Comparison of ENCODE assay signal across 12 cellular contexts in genomic region chr3:38140326-38141172, GRCh38. TPM values are rescaled to one million over a fixed set of nuclear protein-coding genes. Genes with fewer than 3 reads are reported as not detected.
DNase-seq lines count a peak whose midpoint lies in the region; ATAC-seq and TF ChIP-seq lines count a peak whose summit lies in the region.
"Had no signal": no experiment of that assay in that cellular context is flagged by ENCODE, and none has a peak within 500 bp of the region (broad histone marks: within the 10 kb centered on the region; RNA-seq: fewer than 3 reads in every experiment).

No MANE protein-coding gene starts in this region.

- H3K9me2 ChIP-seq in PC-3 (replicated peaks; ENCODE audit: low read length) = no peaks in the 10 kb centered on the region

- POLR2A ChIA-PET in PC-3 (lab: Charles Lee; ENCODE audit: unreplicated experiment) = interaction anchor here (0.5 kb wide), 1 partner anchor 204 kb away, joined by 3 read pairs; no protein-coding TSS in a partner anchor

- peak; percentile 34; the same call in 1 of the 2 replicates for TF ChIP-seq CTCF in PC-3 (conservative IDR thresholded peaks at IDR 0.05; ENCODE audit: low read depth, low read length)
- TF ChIP-seq CTCF in foreskin keratinocyte (conservative IDR thresholded peaks at IDR 0.05) = peak; percentile 46
- TF ChIP-seq CTCF in Calu3 (IDR thresholded peaks at IDR 0.05; ENCODE audit: unreplicated experiment) = no peak

- H3K27ac ChIP-seq in PC-3 (ENCODE audit: low read length) (peak overlapping the region; percentile 68), foreskin keratinocyte (no peak overlapping the region)

- H3K4me1 Mint-ChIP-seq in T-helper 1 cell treated with Interleukin-12 subunit alpha and Interleukin-12 subunit beta and Interleukin-4 antibody, amounts not matched to agents 30 μg/mL and 1 μg/mL, for 36 hours (ENCODE audit: low read depth) = peaks cover 44% of the 10 kb centered on the region
- H3K4me1 Mint-ChIP-seq in Calu3 (ENCODE audit: low read depth, unreplicated experiment) = peaks cover 41% of the 10 kb centered on the region

- no peak for ATAC-seq in PC-3
- ATAC-seq in foreskin keratinocyte = no peak
- ATAC-seq in GM21619 (IDR thresholded peaks at IDR 0.05; ENCODE audit: unreplicated experiment) = no peak
- ATAC-seq in GM21528 (IDR thresholded peaks at IDR 0.05; ENCODE audit: low FRiP score, unreplicated experiment) = no peak

- H3K9me3 Mint-ChIP-seq in T-helper 1 cell treated with Interleukin-12 subunit alpha and Interleukin-12 subunit beta and Interleukin-4 antibody, amounts not matched to agents 30 μg/mL and 1 μg/mL, for 36 hours = peaks cover 7% of the 10 kb centered on the region
- H3K9me3 Mint-ChIP-seq in Calu3 (ENCODE audit: low read depth, unreplicated experiment) = no peaks in the 10 kb centered on the region

- H3K4me2 ChIP-seq in PC-3 (ENCODE audit: low read length) = peak overlapping the region; percentile 99; the same call in 1 of the 2 replicates

- DNase-seq in T-helper 1 cell (no peak), PC-3 (peak; percentile 35), foreskin keratinocyte (no peak), posterior vena cava (ENCODE audit: low spot score) (peak; percentile 68), Calu3 (no peak)
- DNase-seq: 8988T, cerebellar nuclear complex, NCI-H187 treated with DMSO at 0.1 percent for 48 hours, occipital lobe had no signal

- H4K20me1 ChIP-seq in PC-3 (ENCODE audit: low read length) = no peaks in the 10 kb centered on the region

- H3K4me3 ChIP-seq in PC-3 (ENCODE audit: low read length) = no peak overlapping the region

- H3K36me3 ChIP-seq in PC-3 (ENCODE audit: low read depth, low read length) = 0 out of 2 replicates have a peak, but pooled peaks cover 6% of the 10 kb centered on the region

- H3K79me2 ChIP-seq in PC-3 (ENCODE audit: low read length) = peaks cover 45% of the 10 kb centered on the region

- intact Hi-C loops in PC-3 (cut with micrococcal nuclease) (no loop called here), posterior vena cava (cut with DNase I) (no loop called here), Calu3 (cut with micrococcal nuclease; ENCODE audit: unreplicated experiment) (no loop called here)

- H3K4me1 ChIP-seq in PC-3 (ENCODE audit: insufficient read depth, low read length) = peaks cover 49% of the 10 kb centered on the region
- no peaks in the 10 kb centered on the region for H3K4me1 ChIP-seq in foreskin keratinocyte

- no peak overlapping the region for H3K9ac ChIP-seq in PC-3 (ENCODE audit: low read length)

- no peaks in the 10 kb centered on the region for H3K9me3 ChIP-seq in PC-3 (ENCODE audit: low read length)

- H3K36me3 Mint-ChIP-seq in T-helper 1 cell treated with Interleukin-12 subunit alpha and Interleukin-12 subunit beta and Interleukin-4 antibody, amounts not matched to agents 30 μg/mL and 1 μg/mL, for 36 hours (ENCODE audit: low read depth) = peaks cover 33% of the 10 kb centered on the region
- H3K36me3 Mint-ChIP-seq in Calu3 (ENCODE audit: insufficient read depth, unreplicated experiment) = peaks cover 38% of the 10 kb centered on the region

- H3K4me3 Mint-ChIP-seq in T-helper 1 cell treated with Interleukin-12 subunit alpha and Interleukin-12 subunit beta and Interleukin-4 antibody, amounts not matched to agents 30 μg/mL and 1 μg/mL, for 36 hours = peak overlapping the region; percentile 93
- no peak overlapping the region for H3K4me3 Mint-ChIP-seq in Calu3 (ENCODE audit: low read depth, unreplicated experiment)

- H3K27me3 ChIP-seq in PC-3 (ENCODE audit: low read length) (no peaks in the 10 kb centered on the region), foreskin keratinocyte (no peaks in the 10 kb centered on the region)

- CTCF ChIA-PET in PC-3 (lab: Charles Lee) = no interaction called here
- CTCF ChIA-PET in Calu3 (lab: Charles Lee) = no interaction called here

- no peak overlapping the region for H2AFZ ChIP-seq in PC-3 (ENCODE audit: low read length)

- no TSS peak for BruUV-seq in PC-3 (replicated peaks; lab: Mats Ljungman, UMichigan)
- no TSS peak for BruUV-seq in Calu3 (replicated peaks; lab: Mats Ljungman, UMichigan)

- H3K27ac Mint-ChIP-seq in T-helper 1 cell treated with Interleukin-12 subunit alpha and Interleukin-12 subunit beta and Interleukin-4 antibody, amounts not matched to agents 30 μg/mL and 1 μg/mL, for 36 hours = no peak overlapping the region
- H3K27ac Mint-ChIP-seq in Calu3 (ENCODE audit: unreplicated experiment) = no peak overlapping the region

- H3F3A ChIP-seq in PC-3 (ENCODE audit: low read length, unreplicated experiment) = no peaks in the 10 kb centered on the region

- no peaks in the 10 kb centered on the region for H3K27me3 Mint-ChIP-seq in T-helper 1 cell treated with Interleukin-12 subunit alpha and Interleukin-12 subunit beta and Interleukin-4 antibody, amounts not matched to agents 30 μg/mL and 1 μg/mL, for 36 hours (ENCODE audit: low read depth)
- H3K27me3 Mint-ChIP-seq in Calu3 (ENCODE audit: unreplicated experiment) = no peaks in the 10 kb centered on the region

RNA-seq across cellular contexts. Expression of gene MYD88, which starts 2.1 kb away (rescaled TPM):
- total RNA-seq in PC-3 (2014; rRNA removed) = 17.7 and 19.1 TPM in 2 replicates
- 20.1 and 22.7 TPM in 2 replicates for total RNA-seq in foreskin keratinocyte
- 39.4 and 39.5 TPM in 2 replicates for polyA plus RNA-seq in foreskin keratinocyte
- total RNA-seq in posterior vena cava = 10 to 100 TPM; 24.7 to 26.3 TPM
- 35.2 and 44.2 TPM in 2 replicates for total RNA-seq in Calu3 (2022)

RNA-seq across cellular contexts. Expression of gene ACAA1, which starts 3.6 kb away (rescaled TPM):
- 76.4 and 94.5 TPM in 2 replicates for total RNA-seq in PC-3 (2014; rRNA removed)
- total RNA-seq in foreskin keratinocyte = 45.3 and 52.9 TPM in 2 replicates
- polyA plus RNA-seq in foreskin keratinocyte = 70.7 and 75.5 TPM in 2 replicates
- 10 to 100 TPM; 29.8 to 41.9 TPM for total RNA-seq in posterior vena cava
- total RNA-seq in Calu3 (2022) = 64.5 and 71.1 TPM in 2 replicates

RNA-seq across cellular contexts. Expression of gene OXSR1, which starts 24.8 kb away (rescaled TPM):
- total RNA-seq in PC-3 (2014; rRNA removed) (42.2 and 47.7 TPM in 2 replicates), foreskin keratinocyte (64.4 and 64.7 TPM in 2 replicates), posterior vena cava (10 to 100 TPM; 30.4 to 52.3 TPM), Calu3 (2022) (49.5 and 50.4 TPM in 2 replicates)
- 21.8 and 24.8 TPM in 2 replicates for polyA plus RNA-seq in foreskin keratinocyte

Comparison
In these comparisons a context has a peak if more than half of its experiments do, and no peak if none do; other contexts are left out.
1. DNase-seq: peak in PC-3 (single experiment) and posterior vena cava (single experiment); none in T-helper 1 cell (0 of 5), foreskin keratinocyte (0 of 2) and Calu3 (single experiment).